In the genomic region with DNA sequence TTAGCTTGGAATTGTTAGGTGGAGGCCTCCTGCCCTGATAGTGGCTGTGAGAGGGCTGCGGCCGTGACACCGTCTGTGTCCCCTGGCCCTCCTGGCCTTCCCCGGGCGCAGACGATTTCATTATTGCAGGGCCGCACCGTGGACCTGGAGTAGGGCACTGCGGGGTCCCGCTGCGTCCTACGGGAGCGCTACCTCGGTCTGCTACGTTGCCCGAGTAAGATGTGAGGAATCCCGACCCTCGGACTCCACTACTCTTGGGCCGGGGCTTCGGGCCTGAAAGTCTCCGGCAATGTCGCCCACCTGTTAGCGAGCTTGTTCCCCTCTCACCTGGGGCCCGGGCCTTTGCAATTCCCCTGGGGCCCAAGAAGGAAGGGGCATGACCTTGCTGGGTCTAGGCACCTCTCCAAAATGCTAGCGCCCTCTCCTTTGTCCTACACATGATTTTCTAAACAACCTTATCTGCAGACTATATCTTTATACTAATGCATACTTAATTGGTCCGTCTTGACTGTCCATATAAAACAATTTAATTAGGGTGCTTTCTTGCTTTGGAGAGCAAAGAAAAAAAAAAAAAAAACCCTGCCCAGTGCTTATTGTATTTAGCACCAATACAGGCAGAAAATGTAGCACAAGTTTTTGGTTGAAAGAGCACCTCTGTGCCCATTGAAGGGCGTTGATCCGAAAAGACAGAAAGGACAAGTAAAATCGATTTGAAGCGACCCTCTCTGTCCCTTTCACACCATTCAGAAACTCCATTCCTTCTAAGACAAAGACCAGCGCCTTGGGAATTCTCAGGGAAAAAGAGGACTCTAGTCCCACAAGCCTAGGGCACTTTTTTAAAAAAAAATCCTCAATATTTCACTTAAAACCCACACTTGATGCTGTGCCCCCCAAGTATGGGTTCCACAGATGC, we compare ENCODE assay signal across 15 cellular contexts. TPM values are rescaled to one million over a fixed set of nuclear protein-coding genes. Genes with fewer than 3 reads are reported as not detected.
A peak's percentile ranks its signal among the peaks of the same experiment; 100 is the strongest.
DNase-seq lines count a peak whose midpoint lies in the region; TF ChIP-seq lines count a peak whose summit lies in the region.
"Had no signal": no experiment of that assay in that cellular context is flagged by ENCODE, and none has a peak within 500 bp of the region (broad histone marks: within the 10 kb centered on the region; RNA-seq: fewer than 3 reads in every experiment).

No MANE protein-coding gene starts in this region.

- no peaks in the 10 kb centered on the region for H3K36me3 ChIP-seq in fibroblast of lung (ENCODE audit: control insufficient read depth, insufficient read depth, low read length)
- no peaks in the 10 kb centered on the region for H3K36me3 ChIP-seq in muscle layer of duodenum (ENCODE audit: control insufficient read depth in 1 of 2, insufficient read depth in 2 of 2, low read length in 2 of 2)
- H3K36me3 ChIP-seq in tibial nerve = no peaks in the 10 kb centered on the region

- H3K9me3 Mint-ChIP-seq in T-helper 2 cell treated with Interferon-gamma antibody and Interleukin-4, amounts not matched to agents 5 μg/mL and 100 μg/mL, for 36 hours = no peaks in the 10 kb centered on the region
- H3K9me3 Mint-ChIP-seq: activated CD4-positive, alpha-beta T cell treated with anti-CD3 and anti-CD28 coated beads, Interleukin-2, amount 10 ng/mL, durations not matched to agents 7 days and 5 days; activated naive CD4-positive, alpha-beta T cell treated with anti-CD3 and anti-CD28 coated beads for 36 hours; effector memory CD8-positive, alpha-beta T cell had no signal

- H4K20me1 ChIP-seq in fibroblast of lung (ENCODE audit: control insufficient read depth, extremely low read depth, insufficient read depth, low read length) = no peaks in the 10 kb centered on the region

- H3K27me3 Mint-ChIP-seq in T-helper 2 cell treated with Interferon-gamma antibody and Interleukin-4, amounts not matched to agents 5 μg/mL and 100 μg/mL, for 36 hours (ENCODE audit: low read depth) = peaks cover 84% of the 10 kb centered on the region

- peaks cover 90% of the 10 kb centered on the region for H3K79me2 ChIP-seq in fibroblast of lung (ENCODE audit: control insufficient read depth, insufficient read depth, low read length)

- H3K27ac Mint-ChIP-seq in T-helper 2 cell treated with Interferon-gamma antibody and Interleukin-4, amounts not matched to agents 5 μg/mL and 100 μg/mL, for 36 hours = peak overlapping the region; percentile 41
- H3K27ac Mint-ChIP-seq: activated CD4-positive, alpha-beta T cell treated with anti-CD3 and anti-CD28 coated beads, Interleukin-2, amount 10 ng/mL, durations not matched to agents 7 days and 5 days; activated naive CD4-positive, alpha-beta T cell treated with anti-CD3 and anti-CD28 coated beads for 36 hours; effector memory CD8-positive, alpha-beta T cell had no signal

- H3K27ac ChIP-seq in fibroblast of lung (ENCODE audit: insufficient read depth, low read length) = peak overlapping the region; percentile 87
- H3K27ac ChIP-seq in muscle layer of duodenum (ENCODE audit: low read length) = peak overlapping the region; percentile 90
- H3K27ac ChIP-seq in tibial nerve = peak overlapping the region; percentile 92 to 99 (median 97)
- H3K27ac ChIP-seq: 22Rv1 had no signal

- H3K4me2 ChIP-seq in fibroblast of lung (ENCODE audit: extremely low read depth, insufficient read depth, low read length) = peak overlapping the region; percentile 96
- H3K4me2 ChIP-seq: SK-N-SH had no signal

- no peak overlapping the region for H3K4me3 Mint-ChIP-seq in T-helper 2 cell treated with Interferon-gamma antibody and Interleukin-4, amounts not matched to agents 5 μg/mL and 100 μg/mL, for 36 hours
- H3K4me3 Mint-ChIP-seq: activated CD4-positive, alpha-beta T cell treated with anti-CD3 and anti-CD28 coated beads, Interleukin-2, amount 10 ng/mL, durations not matched to agents 7 days and 5 days; activated naive CD4-positive, alpha-beta T cell treated with anti-CD3 and anti-CD28 coated beads for 36 hours; effector memory CD8-positive, alpha-beta T cell had no signal

- peaks cover 4% of the 10 kb centered on the region for H3K4me1 Mint-ChIP-seq in T-helper 2 cell treated with Interferon-gamma antibody and Interleukin-4, amounts not matched to agents 5 μg/mL and 100 μg/mL, for 36 hours (ENCODE audit: low read depth)
- H3K4me1 Mint-ChIP-seq: activated CD4-positive, alpha-beta T cell treated with anti-CD3 and anti-CD28 coated beads, Interleukin-2, amount 10 ng/mL, durations not matched to agents 7 days and 5 days had no signal

- peak overlapping the region; percentile 69 for H3K9ac ChIP-seq in fibroblast of lung (ENCODE audit: insufficient read depth, low read length)
- H3K9ac ChIP-seq: SK-N-SH had no signal

- no peak for TF ChIP-seq POLR2A in tibial nerve (IDR thresholded peaks at IDR 0.05)

- H3K4me1 ChIP-seq in fibroblast of lung (ENCODE audit: control insufficient read depth, extremely low read depth, insufficient read depth, low read length) (peaks cover 6% of the 10 kb centered on the region), muscle layer of duodenum (ENCODE audit: control insufficient read depth in 1 of 2, insufficient read depth in 2 of 2, low read length in 2 of 2) (peaks cover 0 to 10% of the 10 kb centered on the region in 2 donors), tibial nerve (peaks cover 0 to 42% (median 12%) of the 10 kb centered on the region in 4 donors)

- no peaks in the 10 kb centered on the region for H3K36me3 Mint-ChIP-seq in T-helper 2 cell treated with Interferon-gamma antibody and Interleukin-4, amounts not matched to agents 5 μg/mL and 100 μg/mL, for 36 hours (ENCODE audit: low read depth)

- H3K27me3 ChIP-seq in fibroblast of lung (ENCODE audit: control insufficient read depth, insufficient read depth, low read length) (no peaks in the 10 kb centered on the region), muscle layer of duodenum (ENCODE audit: low read depth, low read length) (peaks cover 12% of the 10 kb centered on the region), tibial nerve (no peaks in the 10 kb centered on the region)

- 15 to 17% methylated on average over 17 to 26 of the region's 31 CpGs for WGBS in tibial nerve, 2 donors

- TF ChIP-seq EP300 in tibial nerve (IDR thresholded peaks at IDR 0.05) = no peak

- H2AFZ ChIP-seq in fibroblast of lung (ENCODE audit: low read length) = no peak overlapping the region

- H3K4me3 ChIP-seq in fibroblast of lung (replicated peaks in 1 of 4; ENCODE audit: control extremely low read depth in 1 of 4, insufficient read depth in 1 of 4, low read depth in 3 of 4, low read length in 4 of 4) (peak overlapping the region in 3 of 4 experiments; percentile 6 to 96 (median 65)), muscle layer of duodenum (ENCODE audit: low read depth in 1 of 2, low read length in 2 of 2) (peak overlapping the region in 1 of 2 donors; percentile 72), tibial nerve (peak overlapping the region; percentile 40 to 84 (median 66))

- TF ChIP-seq CTCF in fibroblast of lung (conservative IDR thresholded peaks at IDR 0.05 in 1 of 2, IDR thresholded peaks at IDR 0.05 in 1 of 2; ENCODE audit: low read depth in 1 of 2, low read length in 2 of 2) = no peak
- no peak for TF ChIP-seq CTCF in tibial nerve (IDR thresholded peaks at IDR 0.05)

- no peaks in the 10 kb centered on the region for H3K9me3 ChIP-seq in fibroblast of lung (ENCODE audit: control insufficient read depth, insufficient read depth, low read depth, low read length)
- H3K9me3 ChIP-seq in muscle layer of duodenum (ENCODE audit: control insufficient read depth in 1 of 2, low read length in 2 of 2) = no peaks in the 10 kb centered on the region
- H3K9me3 ChIP-seq in tibial nerve = no peaks in the 10 kb centered on the region
- H3K9me3 ChIP-seq: SK-N-SH had no signal

- no peak for DNase-seq in T-helper 2 cell treated with Interferon-gamma antibody and Interleukin-4, amounts not matched to agents 5 μg/mL and 100 μg/mL, for 36 hours (ENCODE audit: low spot score)
- no peak for DNase-seq in T-helper 2 cell
- DNase-seq in fibroblast of lung (ENCODE audit: low read depth in 2 of 2) = peak; percentile 3 to 25
- DNase-seq in tibial nerve (ENCODE audit: low spot score in 2 of 2) = no peak
- DNase-seq in NCI-H2171 (lab: John Stamatoyannopoulos, UW) = no peak
- DNase-seq in 8988T = no peak
- no peak for DNase-seq in NCI-H524 (lab: John Stamatoyannopoulos, UW)
- DNase-seq: activated CD4-positive, alpha-beta T cell treated with anti-CD3 and anti-CD28 coated beads, Interleukin-2, amount 10 ng/mL, durations not matched to agents 7 days and 5 days; activated naive CD4-positive, alpha-beta T cell treated with anti-CD3 and anti-CD28 coated beads for 36 hours; effector memory CD8-positive, alpha-beta T cell; mammary epithelial cell; NCI-H510A; SK-N-SH had no signal

RNA-seq across cellular contexts. Expression of a gene that starts 7.0 kb away (rescaled TPM):
- total RNA-seq in fibroblast of lung (9.2 and 15.7 TPM in 2 replicates), tibial nerve (100 to 1,000 TPM in 3 of 4 donors, 10 to 100 TPM in 1; 70.8 to 129 (median 124) TPM)
- polyA plus RNA-seq in fibroblast of lung = 66.5 and 130 TPM in 2 replicates
- polyA plus RNA-seq in fibroblast of lung (2012) = 124 and 286 TPM in 2 replicates
- 78.0 and 158 TPM in 2 replicates for polyA minus RNA-seq in fibroblast of lung (ENCODE audit: low replicate concordance)
- total RNA-seq: activated CD4-positive, alpha-beta T cell treated with anti-CD3 and anti-CD28 coated beads, Interleukin-2, amount 10 ng/mL, durations not matched to agents 7 days and 5 days; activated naive CD4-positive, alpha-beta T cell treated with anti-CD3 and anti-CD28 coated beads for 36 hours had no signal

Comparison
In these comparisons a context has a peak if more than half of its experiments do, and no peak if none do; other contexts are left out.
1. DNase-seq: peak in fibroblast of lung (2 of 2); none in T-helper 2 cell treated with Interferon-gamma antibody and Interleukin-4, amounts not matched to agents 5 μg/mL and 100 μg/mL, for 36 hours (single experiment), T-helper 2 cell (0 of 5), tibial nerve (0 of 2), NCI-H2171 (single experiment), 8988T (single experiment) and NCI-H524 (0 of 2).
2. Peak in every context shown above with its lines, with median percentiles within 50 percentile points of each other: H3K27ac ChIP-seq.